ENCODE assay signal across 8 cellular contexts in the genomic region with DNA sequence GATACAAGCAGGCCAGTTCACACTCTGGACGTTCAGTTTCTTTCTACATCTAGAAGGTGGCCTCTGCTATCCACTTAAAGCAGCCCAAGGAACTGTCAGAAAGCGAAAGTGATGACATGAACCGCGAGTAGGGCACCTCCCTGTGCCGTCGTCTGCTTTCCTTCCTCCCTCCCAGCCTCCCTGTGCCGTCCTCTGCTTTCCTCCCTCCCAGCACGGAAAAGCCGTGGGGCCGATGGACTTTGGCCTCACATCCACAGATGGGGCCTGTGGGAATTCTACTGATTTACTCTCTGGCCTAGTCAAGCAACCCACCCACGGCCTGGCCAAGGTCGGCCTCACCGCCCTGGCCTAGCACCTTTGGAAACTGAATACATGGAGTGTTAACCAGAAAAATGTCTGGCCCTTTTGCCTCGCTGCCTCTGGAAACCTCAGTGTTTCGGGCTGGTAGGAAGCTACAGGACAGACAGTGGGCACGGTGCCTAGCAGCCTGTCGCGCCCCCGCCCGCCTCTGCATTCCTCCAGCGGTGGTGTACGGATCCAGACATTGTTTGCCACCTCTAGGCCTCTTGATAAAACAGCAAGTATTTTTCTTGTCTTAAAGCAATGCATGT. TPM values are rescaled to one million over a fixed set of nuclear protein-coding genes. Genes with fewer than 3 reads are reported as not detected.
A peak's percentile ranks its signal among the peaks of the same experiment; 100 is the strongest.
DNase-seq lines count a peak whose midpoint lies in the region; TF ChIP-seq lines count a peak whose summit lies in the region.

No MANE protein-coding gene starts in this region.

- H3K4ac ChIP-seq in H9 (ENCODE audit: low read depth, low read length): no peak overlapping the region

- H3K9ac ChIP-seq in subcutaneous abdominal adipose tissue (ENCODE audit: low read length in 5 of 5): peak overlapping the region; percentile 65 to 84 (median 75)
- no peak overlapping the region for H3K9ac ChIP-seq in H9 (ENCODE audit: extremely low read depth, insufficient read length, low read length)

- H3K9me3 Mint-ChIP-seq in H9: no peaks in the 10 kb centered on the region; a peak in 1 of 5 replicates

- no peak overlapping the region for H3K14ac ChIP-seq in H9 (ENCODE audit: insufficient read depth, low read length)

- peaks cover 21 to 25% of the 10 kb centered on the region in 2 donors for H3K36me3 ChIP-seq in ascending aorta
- H3K36me3 ChIP-seq in kidney epithelial cell (ENCODE audit: control insufficient read depth, insufficient read depth, low read length): no peaks in the 10 kb centered on the region
- peaks cover 0 to 30% (median 28%) of the 10 kb centered on the region in 5 donors for H3K36me3 ChIP-seq in subcutaneous abdominal adipose tissue (ENCODE audit: control insufficient read depth in 5 of 5, insufficient read depth in 5 of 5, low read length in 5 of 5)

- no peak overlapping the region for H2AK5ac ChIP-seq in H9 (ENCODE audit: insufficient read length, low read length)

- H3K27me3 ChIP-seq in ascending aorta: no peaks in the 10 kb centered on the region
- H3K27me3 ChIP-seq in kidney epithelial cell (ENCODE audit: control insufficient read depth, insufficient read depth, low read length): no peaks in the 10 kb centered on the region
- H3K27me3 ChIP-seq in subcutaneous abdominal adipose tissue (ENCODE audit: control insufficient read depth in 5 of 5, insufficient read depth in 4 of 5, low read length in 5 of 5): no peaks in the 10 kb centered on the region
- no peaks in the 10 kb centered on the region for H3K27me3 ChIP-seq in H9 (ENCODE audit: insufficient read depth, low read length)

- H3K9me3 ChIP-seq in ascending aorta (no peaks in the 10 kb centered on the region), subcutaneous abdominal adipose tissue (ENCODE audit: control insufficient read depth in 5 of 5, low read length in 5 of 5) (no peaks in the 10 kb centered on the region), H9 (ENCODE audit: control insufficient read depth, low read depth, low read length) (no peaks in the 10 kb centered on the region)

- H3K56ac ChIP-seq in H9 (ENCODE audit: insufficient read length, low read depth, low read length): no peak overlapping the region

- DNase-seq in stimulated activated CD4-positive, alpha-beta T cell treated with anti-CD3 and anti-CD28 coated beads, Interleukin-4, amount 100 ng/mL, for 1 hour: peak; percentile 17
- DNase-seq in stimulated activated CD4-positive, alpha-beta T cell treated with anti-CD3 and anti-CD28 coated beads, Interleukin-2, amount 100 ng/mL, for 48 hours: no peak
- DNase-seq in ascending aorta (ENCODE audit: low spot score in 2 of 2) (peak in 1 of 2 donors; percentile 82), kidney epithelial cell (ENCODE audit: low read depth) (no peak), H9 (no peak), hippocampal formation (lab: John Stamatoyannopoulos, UW) (no peak), SIG-M5 (lab: John Stamatoyannopoulos, UW) (no peak)

- no peak overlapping the region for H2BK15ac ChIP-seq in H9 (ENCODE audit: low read depth, low read length)

- H4K8ac ChIP-seq in H9 (replicated peaks; ENCODE audit: insufficient read length, low read depth, low read length): no peak overlapping the region

- no peak overlapping the region for H2AFZ ChIP-seq in H9 (ENCODE audit: low read length)

- H3K27ac Mint-ChIP-seq in H9: peak overlapping the region in 1 of 3 experiments; percentile 73; a peak in 2 of 7 replicates

- H3K4me3 Mint-ChIP-seq in H9: no peak overlapping the region

- intact Hi-C loops in ascending aorta (cut with DNase I): loop anchor here (1.0 kb wide), 2 partner anchors 14 to 262 kb away; no protein-coding TSS in a partner anchor

- no peak overlapping the region for H2BK5ac ChIP-seq in H9 (ENCODE audit: insufficient read length, low read length)

- no CpG with 5 or more reads among the region's 22 CpGs for WGBS in H9 (ENCODE audit: extremely low coverage, insufficient read length, low lambda C conversion rate)

- no peak overlapping the region for H2BK120ac ChIP-seq in H9 (ENCODE audit: low read depth, low read length, poor library complexity, severe bottlenecking)

- no peaks in the 10 kb centered on the region for H3K23me2 ChIP-seq in H9 (ENCODE audit: insufficient read length, low read depth, low read length, poor library complexity, severe bottlenecking)

- no peak overlapping the region for H3T11ph ChIP-seq in H9 (ENCODE audit: low read length)

- H4K5ac ChIP-seq in H9 (ENCODE audit: insufficient read length, low read depth, low read length): no peak overlapping the region

- H3K4me1 ChIP-seq in ascending aorta (no peaks in the 10 kb centered on the region), subcutaneous abdominal adipose tissue (ENCODE audit: control insufficient read depth in 5 of 5, insufficient read depth in 5 of 5, low read length in 5 of 5) (peaks cover 5 to 16% (median 12%) of the 10 kb centered on the region in 5 donors), H9 (ENCODE audit: insufficient read depth, low read length) (no peaks in the 10 kb centered on the region)

- H3K79me2 ChIP-seq in H9 (ENCODE audit: insufficient read depth, low read length): no peaks in the 10 kb centered on the region

- H2BK20ac ChIP-seq in H9 (ENCODE audit: low read depth, low read length, poor library complexity, severe bottlenecking): no peak overlapping the region

- no peak overlapping the region for H3K4me2 ChIP-seq in H9 (ENCODE audit: insufficient read depth, insufficient read length, low read length)

- H3K4me1 Mint-ChIP-seq in H9: peaks cover 3% of the 10 kb centered on the region in 2 experiments; a peak in 3 of 4 replicates

- H3K4me3 ChIP-seq in ascending aorta: peak overlapping the region; percentile 46 to 64
- no peak overlapping the region for H3K4me3 ChIP-seq in kidney epithelial cell (ENCODE audit: low read depth, low read length)
- peak overlapping the region; percentile 50 to 69 (median 61) for H3K4me3 ChIP-seq in subcutaneous abdominal adipose tissue (ENCODE audit: low read depth in 1 of 5, low read length in 5 of 5)

- H3K27me3 Mint-ChIP-seq in H9 (ENCODE audit: low read depth): no peaks in the 10 kb centered on the region

- no peaks in the 10 kb centered on the region for H3K79me1 ChIP-seq in H9 (ENCODE audit: insufficient read depth, low read depth, low read length, poor library complexity, severe bottlenecking)

- no peak overlapping the region for H4K91ac ChIP-seq in H9 (ENCODE audit: insufficient read length, low read depth, low read length)

- no peaks in the 10 kb centered on the region for H4K20me1 ChIP-seq in H9 (ENCODE audit: control insufficient read depth, insufficient read depth, insufficient read length)

- H2BK12ac ChIP-seq in H9 (ENCODE audit: insufficient read length, low read depth, low read length): no peak overlapping the region

- H3K27ac ChIP-seq in ascending aorta: peak overlapping the region; percentile 94 to 97
- H3K27ac ChIP-seq in subcutaneous abdominal adipose tissue (ENCODE audit: low read depth, low read length): peak overlapping the region; percentile 86
- no peak overlapping the region for H3K27ac ChIP-seq in H9 (ENCODE audit: insufficient read length, low read depth, low read length)

- H3K18ac ChIP-seq in H9 (ENCODE audit: insufficient read length, low read depth, low read length): no peak overlapping the region

- TF ChIP-seq CTCF in ascending aorta (IDR thresholded peaks at IDR 0.05) (no peak), kidney epithelial cell (IDR thresholded peaks at IDR 0.05; ENCODE audit: insufficient read depth, low read length, poor library complexity, severe bottlenecking) (peak; percentile 27), H9 (conservative IDR thresholded peaks at IDR 0.05) (no peak)

- no peak overlapping the region for H3K23ac ChIP-seq in H9 (ENCODE audit: insufficient read length, low read depth, low read length)

- peaks cover 34 to 62% (median 48%) of the 10 kb centered on the region in 3 experiments for H3K36me3 Mint-ChIP-seq in H9 (ENCODE audit: insufficient read depth in 1 of 3, low read depth in 3 of 3)

RNA-seq across cellular contexts. Expression of a gene that starts 14.2 kb away (rescaled TPM):
- total RNA-seq in ascending aorta: 38.1 TPM
- 32.4 and 34.4 TPM in 2 replicates for total RNA-seq in kidney epithelial cell
- 35.4 and 37.0 TPM in 2 replicates for total RNA-seq in H9 (2021)

RNA-seq across cellular contexts. Expression of a gene that starts 18.6 kb away (rescaled TPM):
- total RNA-seq in ascending aorta: not detected
- 2.2 TPM in 1 of 2 replicates, not detected in the other for total RNA-seq in kidney epithelial cell
- 1.6 and 2.0 TPM in 2 replicates for total RNA-seq in H9 (2021)

RNA-seq across cellular contexts. Expression of a gene that starts 57.9 kb away (rescaled TPM):
- total RNA-seq in ascending aorta (6.7 TPM), kidney epithelial cell (8.4 and 9.4 TPM in 2 replicates), H9 (2021) (2.8 TPM in 2 replicates)
